ENCODE assay signal across 1 cellular context in genomic region chr2:120262150-120262549, GRCh38.
TF ChIP-seq lines count a peak whose summit lies in the region.

No MANE protein-coding gene starts in this region.

TF ChIP-seq in GM12878, 131 proteins besides CTCF, POLR2A, EP300 and RAD21:
- no peak for TF ChIP-seq NFYA (IDR thresholded peaks at IDR 0.05; ENCODE audit: borderline replicate concordance, low read depth, low read length)
- no peak for TF ChIP-seq MTA2 (IDR thresholded peaks at IDR 0.05; ENCODE audit: low read depth)
- no peak for TF ChIP-seq RCOR1 (conservative IDR thresholded peaks at IDR 0.05; ENCODE audit: low read depth, low read length)
- TF ChIP-seq JUND (IDR thresholded peaks at IDR 0.05; ENCODE audit: low read depth, low read length), result no peak
- TF ChIP-seq RUNX3 (IDR thresholded peaks at IDR 0.05; ENCODE audit: low read length), result no peak
- TF ChIP-seq GABPA (IDR thresholded peaks at IDR 0.05; ENCODE audit: low read depth), result no peak
- no peak for TF ChIP-seq PAX8 (IDR thresholded peaks at IDR 0.05)
- TF ChIP-seq SREBF1 (IDR thresholded peaks at IDR 0.05; ENCODE audit: low read length), result no peak
- no peak for TF ChIP-seq CBX3 (IDR thresholded peaks at IDR 0.05; ENCODE audit: borderline replicate concordance, low read depth)
- TF ChIP-seq JUNB (IDR thresholded peaks at IDR 0.05), result no peak
- TF ChIP-seq CBFB (IDR thresholded peaks at IDR 0.05; ENCODE audit: low read depth), result no peak
- no peak for TF ChIP-seq NR2C1 (IDR thresholded peaks at IDR 0.05)
- TF ChIP-seq PBX3 (IDR thresholded peaks at IDR 0.05; ENCODE audit: insufficient replicate concordance, low read depth, low read length), result no peak
- TF ChIP-seq ZBTB4 (CRISPR knock-in tag; IDR thresholded peaks at IDR 0.05), result no peak
- no peak for TF ChIP-seq SIX5 (IDR thresholded peaks at IDR 0.05; ENCODE audit: low read depth, low read length, severe bottlenecking)
